Comparison of ENCODE assay signal across 23 cellular contexts in the genomic region with DNA sequence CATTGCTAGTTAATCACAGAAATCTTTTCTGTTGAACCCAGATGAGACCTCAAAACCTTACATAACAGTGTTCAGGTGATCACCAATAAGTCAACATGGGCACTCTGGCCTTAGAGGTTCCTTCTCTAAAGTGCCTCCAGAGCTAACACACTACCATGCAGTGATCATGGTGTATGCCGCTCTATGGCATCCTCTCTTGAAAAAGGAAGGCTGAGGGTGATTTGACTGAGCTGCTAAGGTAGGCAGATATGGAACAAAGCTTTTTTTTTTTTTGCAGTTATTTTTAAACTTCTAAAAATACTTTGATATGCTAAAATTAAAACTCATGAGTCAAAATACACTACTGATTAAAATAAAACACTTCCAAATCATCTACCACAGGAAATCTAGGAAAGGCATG. TPM values are rescaled to one million over a fixed set of nuclear protein-coding genes. Genes with fewer than 3 reads are reported as not detected.
DNase-seq lines count a peak whose midpoint lies in the region; ATAC-seq, FAIRE-seq and TF ChIP-seq lines count a peak whose summit lies in the region.
"Had no signal": no experiment of that assay in that cellular context is flagged by ENCODE, and none has a peak within 500 bp of the region (broad histone marks: within the 10 kb centered on the region; RNA-seq: fewer than 3 reads in every experiment).

No MANE protein-coding gene starts in this region.

- no peak overlapping the region for H3K18ac ChIP-seq in H1 (ENCODE audit: extremely low read depth, low read length)

- no peaks in the 10 kb centered on the region for H3K36me3 ChIP-seq in HUES64 (ENCODE audit: insufficient read depth, low read length)
- no peaks in the 10 kb centered on the region for H3K36me3 ChIP-seq in H1 (ENCODE audit: control insufficient read depth in 2 of 4, insufficient read depth in 4 of 4, low read length in 3 of 4)
- H3K36me3 ChIP-seq in Peyer's patch = no peaks in the 10 kb centered on the region
- no peaks in the 10 kb centered on the region for H3K36me3 ChIP-seq in aorta (ENCODE audit: control insufficient read depth in 1 of 2, insufficient read depth in 2 of 2, low read length in 1 of 2)

- TF ChIP-seq CTCF in H1 (IDR thresholded peaks at IDR 0.05; ENCODE audit: control extremely low read depth in 1 of 3, insufficient read depth in 1 of 3, low read depth in 1 of 3, low read length in 3 of 3) (no peak), Peyer's patch (IDR thresholded peaks at IDR 0.05) (no peak)

- no peak overlapping the region for H3K23ac ChIP-seq in H1 (ENCODE audit: insufficient read length)

- H3K4me1 ChIP-seq in HUES64 (ENCODE audit: insufficient read depth, low read length) (peaks cover 66% of the 10 kb centered on the region), H1 (replicated peaks in 1 of 4; ENCODE audit: control insufficient read depth in 3 of 4, insufficient read depth in 4 of 4, low read length in 3 of 4) (peaks cover 0 to 36% (median 15%) of the 10 kb centered on the region in 4 experiments), Peyer's patch (peaks cover 0 to 6% (median 0%) of the 10 kb centered on the region in 4 donors), aorta (ENCODE audit: control insufficient read depth in 1 of 2, insufficient read depth in 2 of 2, low read length in 2 of 2) (no peaks in the 10 kb centered on the region)

- peaks cover 13 to 98% of the 10 kb centered on the region in 2 experiments for H3K79me2 ChIP-seq in H1 (ENCODE audit: control insufficient read depth in 1 of 2, insufficient read depth in 2 of 2, low read length in 2 of 2)

- peak overlapping the region; percentile 14 for H2BK120ac ChIP-seq in H1 (replicated peaks; ENCODE audit: low read depth, low read length)

- no peak overlapping the region for H3K4ac ChIP-seq in H1 (replicated peaks; ENCODE audit: insufficient read length, low read depth, low read length)

- H3K9me3 ChIP-seq in HUES64 (ENCODE audit: insufficient read depth, low read depth, low read length) (no peaks in the 10 kb centered on the region), H1 (ENCODE audit: insufficient read depth in 2 of 2, low read depth in 1 of 2, low read length in 1 of 2) (no peaks in the 10 kb centered on the region), Peyer's patch (no peaks in the 10 kb centered on the region), aorta (ENCODE audit: control insufficient read depth, low read length) (no peaks in the 10 kb centered on the region)
- H3K9me3 ChIP-seq: SK-N-SH had no signal

- H2AK5ac ChIP-seq in H1 (ENCODE audit: low read depth, low read length) = no peak overlapping the region

- no peak for ATAC-seq in aorta (ENCODE audit: low FRiP score)
- ATAC-seq: Right ventricle myocardium inferior had no signal

- TF ChIP-seq EP300 in H1 (IDR thresholded peaks at IDR 0.05; ENCODE audit: borderline replicate concordance in 1 of 2, low read depth in 2 of 2, low read length in 2 of 2) = no peak

- TF ChIP-seq POLR2A in H54 (IDR thresholded peaks at IDR 0.05; ENCODE audit: low read depth, low read length) = no peak
- no peak for TF ChIP-seq POLR2A in H1 (IDR thresholded peaks at IDR 0.05; ENCODE audit: control extremely low read depth in 1 of 2, low read depth in 2 of 2, low read length in 2 of 2)
- TF ChIP-seq POLR2A in Peyer's patch (IDR thresholded peaks at IDR 0.05) = no peak

- intact Hi-C loops in aorta (cut with DNase I) = no loop called here

- H2BK20ac ChIP-seq in H1 (ENCODE audit: low read length) = no peak overlapping the region

- H4K8ac ChIP-seq in H1 (ENCODE audit: extremely low read depth, insufficient read depth, low read length) = no peak overlapping the region

- H3K4me2 ChIP-seq in H1 (ENCODE audit: insufficient read depth in 1 of 2, low read depth in 2 of 2, low read length in 2 of 2) = peak overlapping the region in 1 of 2 experiments; percentile 40; a peak in 1 of 4 replicates
- H3K4me2 ChIP-seq: KMS-11, SK-N-SH had no signal

- 88% methylated on average over 1 of the region's 1 CpG for WGBS in HUES64
- WGBS in H1 (ENCODE audit: extremely low coverage in 1 of 2, insufficient coverage in 1 of 2, insufficient read length in 1 of 2, insufficient replicate concordance in 2 of 2, low coverage in 1 of 2, low lambda C conversion rate in 2 of 2, missing lambda C conversion rate in 1 of 2), 2 experiments = 89% methylated on average over 1 of the region's 1 CpG; no CpG with 5 or more reads in 1 of the 2 experiments
- WGBS in aorta, 2 donors = 97 to 100% methylated on average over 1 of the region's 1 CpG

- no peak overlapping the region for H4K5ac ChIP-seq in H1 (ENCODE audit: insufficient read length, low read depth, low read length)

- H2BK5ac ChIP-seq in H1 (ENCODE audit: low read depth, low read length) = no peak overlapping the region

- POLR2A ChIA-PET in H1 (lab: Charles Lee; ENCODE audit: partially characterized antibody) = interaction anchor here (1.0 to 3.2 kb wide), 3 partner anchors 11 to 32 kb away, joined by 3 to 11 read pairs (median 3); no protein-coding TSS in a partner anchor

- H3K27me3 ChIP-seq in HUES64 (ENCODE audit: insufficient read depth, low read length) (no peaks in the 10 kb centered on the region), H1 (replicated peaks in 1 of 4; ENCODE audit: control insufficient read depth in 3 of 4, extremely low read depth in 1 of 4, insufficient read depth in 3 of 4, low read length in 3 of 4) (no peaks in the 10 kb centered on the region), Peyer's patch (no peaks in the 10 kb centered on the region), aorta (ENCODE audit: control insufficient read depth in 1 of 2, insufficient read depth in 2 of 2, low read length in 1 of 2) (no peaks in the 10 kb centered on the region)

- H3K4me3 ChIP-seq in HUES64 (ENCODE audit: low read length) (no peak overlapping the region), H1 (ENCODE audit: extremely low read depth in 1 of 4, insufficient read depth in 2 of 4, low read depth in 3 of 4, low read length in 4 of 4) (no peak overlapping the region), Peyer's patch (no peak overlapping the region), aorta (ENCODE audit: low read length in 2 of 2) (no peak overlapping the region)

- no peak overlapping the region for H2BK12ac ChIP-seq in H1 (ENCODE audit: low read depth, low read length)

- H3K14ac ChIP-seq in H1 (ENCODE audit: insufficient read length) = no peak overlapping the region

- H3K27ac ChIP-seq in HUES64 (ENCODE audit: low read depth, low read length) = peak overlapping the region; percentile 76
- no peak overlapping the region for H3K27ac ChIP-seq in H1 (ENCODE audit: low read depth, low read length)
- no peak overlapping the region for H3K27ac ChIP-seq in Peyer's patch
- no peak overlapping the region for H3K27ac ChIP-seq in aorta (ENCODE audit: low read depth in 1 of 2, low read length in 2 of 2)
- H3K27ac ChIP-seq: KMS-11 had no signal

- H3K23me2 ChIP-seq in H1 (ENCODE audit: low read depth, low read length) = no peaks in the 10 kb centered on the region

- peaks cover 0 to 13% of the 10 kb centered on the region in 2 experiments for H4K20me1 ChIP-seq in H1 (replicated peaks in 1 of 2; ENCODE audit: control insufficient read depth in 1 of 2, insufficient read depth in 2 of 2, low read length in 2 of 2)

- no peak for TF ChIP-seq RAD21 in H1 (IDR thresholded peaks at IDR 0.05 in 1 of 2, conservative IDR thresholded peaks at IDR 0.05 in 1 of 2; ENCODE audit: low read depth in 2 of 2, low read length in 2 of 2)

- H2AFZ ChIP-seq in H1 (ENCODE audit: low read length) = no peak overlapping the region

- no peak overlapping the region for H3K56ac ChIP-seq in H1 (replicated peaks; ENCODE audit: insufficient read length, low read depth, low read length)

- H4K91ac ChIP-seq in H1 (replicated peaks; ENCODE audit: insufficient read length, low read length) = peak overlapping the region; percentile 72

- H3K79me1 ChIP-seq in H1 (ENCODE audit: low read depth, low read length) = peaks cover 2% of the 10 kb centered on the region; the same call in 1 of the 2 replicates

- peak; percentile 67 for FAIRE-seq in H54 (lab: Jason Lieb, UNC)
- FAIRE-seq in H1 (lab: Jason Lieb, UNC) = no peak
- FAIRE-seq: GM19239, RCC 7860 had no signal

- CTCF ChIA-PET in H1 (lab: Charles Lee; ENCODE audit: partially characterized antibody) = interaction anchor here (0.6 to 6.8 kb wide), 7 partner anchors 10 to 406 kb away, joined by 3 to 43 read pairs (median 4); no protein-coding TSS in a partner anchor

- DNase-seq in H54 (ENCODE audit: insufficient read length, low spot score) (no peak), H1 (ENCODE audit: low read depth in 1 of 2, low spot score in 2 of 2) (no peak), myocyte (ENCODE audit: low read depth) (peak; percentile 24), activated T-cell treated with anti-CD3 and anti-CD28 coated beads for 4 hours (no peak), Peyer's patch (no peak), ureter (ENCODE audit: low spot score) (no peak), aorta (no peak)
- DNase-seq: CD4-positive, CD25-positive, alpha-beta regulatory T cell; GF-D8; H7; IMR-90; MV-4-11; NCI-H1694; NCI-H2081; NCI-H2171 treated with DMSO at 0.1 percent for 48 hours; NCI-H524 treated with DMSO at 0.1 percent for 48 hours; NCI-H82; SK-N-SH had no signal

- H3K9ac ChIP-seq in HUES64 (ENCODE audit: low read depth, low read length) (peak overlapping the region; percentile 31; the same call in 1 of the 2 replicates), H1 (replicated peaks in 1 of 4; ENCODE audit: extremely low read depth in 1 of 4, low read depth in 3 of 4, low read length in 3 of 4) (no peak overlapping the region)
- H3K9ac ChIP-seq: KMS-11, SK-N-SH had no signal

- no peak overlapping the region for H2BK15ac ChIP-seq in H1 (ENCODE audit: low read length)

TF ChIP-seq in H1, 55 proteins besides CTCF, POLR2A, EP300 and RAD21:
- TF ChIP-seq RXRA (IDR thresholded peaks at IDR 0.05; ENCODE audit: insufficient read depth, low read depth, low read length) (no peak), SIX5 (IDR thresholded peaks at IDR 0.05; ENCODE audit: low read depth, low read length) (no peak), FOSL1 (IDR thresholded peaks at IDR 0.05; ENCODE audit: insufficient read depth, low read depth, low read length) (no peak), SP4 (IDR thresholded peaks at IDR 0.05; ENCODE audit: low read length) (no peak)

RNA-seq across cellular contexts. Expression of gene IGF2BP2, which starts 46.0 kb away (rescaled TPM):
- 87.0 TPM for polyA plus RNA-seq in HUES64 (2013, experiment 1 of 2)
- 107 TPM for polyA plus RNA-seq in HUES64 (2013, experiment 2 of 2)
- 114 and 121 TPM in 2 replicates for total RNA-seq in H1 (2021; fragmentation: NEBNext Ultra II Directional; extraction: Animal tissue kit (Norgen Biotek cat#: 25700))
- polyA plus RNA-seq in H1 (2011; rRNA removed) (7.4 and 13.5 TPM in 2 replicates), aorta (1 to 10 TPM in 1 of 2 donors, under 1 TPM in 1; 0.18 to 2.3 TPM)
- 9.6 TPM for polyA plus RNA-seq in H1 (2011; cell fraction: cytosol; rRNA removed)
- 37.7 TPM for polyA plus RNA-seq in H1 (2011; cell fraction: nucleus; rRNA removed)
- polyA plus RNA-seq in H1 (2012, experiment 1 of 2) = 78.1 to 106 TPM (median 85.3 TPM) in 4 replicates
- 10.3 TPM for polyA plus RNA-seq in H1 (2012, experiment 2 of 2)
- 129 TPM for polyA plus RNA-seq in H1 (2013, experiment 1 of 2)
- 120 TPM for polyA plus RNA-seq in H1 (2013, experiment 2 of 2)
- 18.3 and 22.2 TPM in 2 replicates for polyA minus RNA-seq in H1 (2011; rRNA and poly(A)+ RNA removed)
- polyA minus RNA-seq in H1 (2011; cell fraction: cytosol; rRNA and poly(A)+ RNA removed) = 24.1 TPM
- polyA minus RNA-seq in H1 (2011; cell fraction: nucleus; rRNA and poly(A)+ RNA removed) = 42.0 TPM
- total RNA-seq in myocyte (48.5 and 56.2 TPM in 2 replicates), Peyer's patch (100 to 1,000 TPM in 2 of 4 donors, 10 to 100 TPM in 2; 61.9 to 116 (median 99.8) TPM), ureter (5.5 TPM), aorta (10 to 100 TPM; 10.0 to 17.5 TPM)
- 31.4 TPM for polyA plus RNA-seq in myocyte (2012)
- polyA plus RNA-seq: CD4-positive, CD25-positive, alpha-beta regulatory T cell had no signal
